1 cellular context compared by ENCODE assay signal in genomic region chr16:8869212-8869987, GRCh38.
TF ChIP-seq lines count a peak whose summit lies in the region.

No MANE protein-coding gene starts in this region.

TF ChIP-seq in GM12878, 131 proteins besides CTCF, POLR2A, EP300 and RAD21 (continued from another document and continues in another):
- TF ChIP-seq MXI1 (IDR thresholded peaks at IDR 0.05; ENCODE audit: low read depth, low read length) (peak; percentile 46), MEF2A (IDR thresholded peaks at IDR 0.05; ENCODE audit: insufficient read depth, low read depth, low read length) (no peak), ZNF687 (IDR thresholded peaks at IDR 0.05) (peak; percentile 19; the same call in 1 of the 2 replicates), TCF3 (IDR thresholded peaks at IDR 0.05; ENCODE audit: borderline replicate concordance, insufficient read depth, low read depth, low read length) (0 out of 2 replicates have a peak, but pooled peaks have one; percentile 26), YBX1 (IDR thresholded peaks at IDR 0.05) (0 out of 2 replicates have a peak, but pooled peaks have one; percentile 46), BHLHE40 (IDR thresholded peaks at IDR 0.05; ENCODE audit: borderline replicate concordance in 1 of 2, low read depth in 2 of 2, low read length in 1 of 2) (peak; percentile 48 to 75; a peak in 2 of 4 replicates), KAT2A (conservative IDR thresholded peaks at IDR 0.05; ENCODE audit: control insufficient read depth, low read depth, low read length) (no peak), SP1 (IDR thresholded peaks at IDR 0.05; ENCODE audit: low read depth, low read length) (no peak), NR2F1 (conservative IDR thresholded peaks at IDR 0.05) (no peak), SKIL (IDR thresholded peaks at IDR 0.05; ENCODE audit: low read depth, poor library complexity, severe bottlenecking) (no peak), POLR2AphosphoS5 (IDR thresholded peaks at IDR 0.05; ENCODE audit: low read length) (0 out of 2 replicates have a peak, but pooled peaks have one; percentile 18), FOXM1 (IDR thresholded peaks at IDR 0.05; ENCODE audit: low read depth, low read length) (no peak), ZZZ3 (IDR thresholded peaks at IDR 0.05; ENCODE audit: control insufficient read depth, insufficient read length, low read depth) (no peak), SMAD1 (IDR thresholded peaks at IDR 0.05; ENCODE audit: low read depth, partially characterized antibody) (peak; percentile 33), ZBTB4 (CRISPR knock-in tag; IDR thresholded peaks at IDR 0.05) (no peak), GATAD2B (conservative IDR thresholded peaks at IDR 0.05; ENCODE audit: low read depth) (no peak), RB1 (IDR thresholded peaks at IDR 0.05; ENCODE audit: borderline replicate concordance) (no peak; the same call in 1 of the 2 replicates), NRF1 (conservative IDR thresholded peaks at IDR 0.05; ENCODE audit: low read depth, low read length) (no peak), MAX (IDR thresholded peaks at IDR 0.05; ENCODE audit: low read depth, low read length) (peak; percentile 63; the same call in 1 of the 2 replicates), IRF5 (IDR thresholded peaks at IDR 0.05; ENCODE audit: borderline replicate concordance) (no peak), ATF2 (IDR thresholded peaks at IDR 0.05; ENCODE audit: low read length) (no peak), SREBF2 (IDR thresholded peaks at IDR 0.05; ENCODE audit: low read length) (no peak), FOXK2 (IDR thresholded peaks at IDR 0.05) (0 out of 2 replicates have a peak, but pooled peaks have one; percentile 15), ZNF592 (IDR thresholded peaks at IDR 0.05) (no peak), USF2 (IDR thresholded peaks at IDR 0.05; ENCODE audit: borderline replicate concordance, low read depth, low read length) (no peak), ZBTB40 (IDR thresholded peaks at IDR 0.05; ENCODE audit: borderline replicate concordance) (peak; percentile 40; the same call in 1 of the 2 replicates), CREM (IDR thresholded peaks at IDR 0.05; ENCODE audit: low read depth) (no peak)
